In genomic region chr9:90287567-90288274, GRCh38 we compare ENCODE assay signal across 9 cellular contexts.
DNase-seq lines count a peak whose midpoint lies in the region; ATAC-seq, FAIRE-seq and TF ChIP-seq lines count a peak whose summit lies in the region.
"Had no signal": no experiment of that assay in that cellular context is flagged by ENCODE, and none has a peak within 500 bp of the region (broad histone marks: within the 10 kb centered on the region; RNA-seq: fewer than 3 reads in every experiment).

No MANE protein-coding gene starts in this region.

- TF ChIP-seq POLR2A in GM12892 (IDR thresholded peaks at IDR 0.05; ENCODE audit: low read depth, low read length), result peak; percentile 56; the same call in 1 of the 2 replicates

- H3K4me3 ChIP-seq in choroid plexus epithelial cell (ENCODE audit: low read depth, low read length), result no peak overlapping the region
- H3K4me3 ChIP-seq: upper lobe of left lung had no signal

- DNase-seq in GM12892 (ENCODE audit: insufficient read length) (no peak), choroid plexus epithelial cell (ENCODE audit: low read depth) (peak; percentile 10), nucleus accumbens (lab: John Stamatoyannopoulos, UW) (no peak), GDM1 (lab: John Stamatoyannopoulos, UW) (no peak), NCI-H82 (lab: John Stamatoyannopoulos, UW) (no peak), dedifferentiated amniotic fluid mesenchymal stem cell (ENCODE audit: extremely low spot score) (no peak)
- DNase-seq: upper lobe of left lung had no signal

- TF ChIP-seq CTCF in choroid plexus epithelial cell (conservative IDR thresholded peaks at IDR 0.05; ENCODE audit: low read depth, low read length), result no peak

- peak; percentile 90 for FAIRE-seq in GM12892 (lab: Jason Lieb, UNC)

- ATAC-seq in GM19372 (IDR thresholded peaks at IDR 0.05; ENCODE audit: low read depth, unreplicated experiment) (peak; percentile 93), HG03066 (IDR thresholded peaks at IDR 0.05; ENCODE audit: low read depth, unreplicated experiment) (peak; percentile 96)
